Comparison of ENCODE assay signal across 8 cellular contexts in the genomic region with DNA sequence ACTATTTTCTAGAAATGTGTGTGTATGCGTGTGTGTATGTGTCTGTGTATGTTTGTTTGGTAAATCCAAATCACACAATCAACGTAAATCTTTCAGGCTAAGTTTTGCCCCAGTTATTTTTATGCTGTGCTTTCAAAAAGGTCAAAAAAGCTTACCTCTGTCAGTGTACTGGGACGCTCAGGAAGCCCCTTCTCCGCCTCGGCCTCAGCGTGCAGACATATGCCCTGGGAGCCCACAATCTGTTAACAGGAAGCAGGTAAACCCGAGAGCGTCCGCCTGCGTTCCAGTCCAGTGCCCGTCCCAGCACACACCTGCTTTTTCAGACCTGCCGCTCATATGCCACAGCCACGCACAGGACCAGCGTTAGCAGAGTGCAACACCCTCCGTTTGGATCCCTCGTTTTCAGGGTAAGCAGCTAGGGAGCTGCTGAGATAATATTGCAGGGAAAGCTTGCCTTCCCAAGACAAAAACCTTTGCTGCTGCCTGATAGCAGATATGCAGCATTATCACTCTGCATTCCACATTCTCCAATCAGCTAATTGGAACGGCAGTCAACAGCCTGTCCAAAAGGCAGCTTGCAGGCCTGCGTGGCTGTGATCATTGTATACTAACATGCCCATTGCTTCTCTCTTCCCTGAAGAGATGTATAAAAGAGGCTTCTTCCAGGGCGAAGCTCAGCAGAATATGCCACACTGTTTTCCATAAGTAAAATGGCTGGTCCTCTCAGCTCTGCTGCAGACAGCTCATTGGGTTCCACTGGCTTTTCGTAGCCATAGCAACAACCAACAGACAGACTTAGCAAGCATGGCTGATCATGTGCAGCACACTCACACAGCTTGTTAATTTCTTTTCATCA. TPM values are rescaled to one million over a fixed set of nuclear protein-coding genes. Genes with fewer than 3 reads are reported as not detected.
DNase-seq lines count a peak whose midpoint lies in the region; ATAC-seq and TF ChIP-seq lines count a peak whose summit lies in the region.

A gene with protein sequence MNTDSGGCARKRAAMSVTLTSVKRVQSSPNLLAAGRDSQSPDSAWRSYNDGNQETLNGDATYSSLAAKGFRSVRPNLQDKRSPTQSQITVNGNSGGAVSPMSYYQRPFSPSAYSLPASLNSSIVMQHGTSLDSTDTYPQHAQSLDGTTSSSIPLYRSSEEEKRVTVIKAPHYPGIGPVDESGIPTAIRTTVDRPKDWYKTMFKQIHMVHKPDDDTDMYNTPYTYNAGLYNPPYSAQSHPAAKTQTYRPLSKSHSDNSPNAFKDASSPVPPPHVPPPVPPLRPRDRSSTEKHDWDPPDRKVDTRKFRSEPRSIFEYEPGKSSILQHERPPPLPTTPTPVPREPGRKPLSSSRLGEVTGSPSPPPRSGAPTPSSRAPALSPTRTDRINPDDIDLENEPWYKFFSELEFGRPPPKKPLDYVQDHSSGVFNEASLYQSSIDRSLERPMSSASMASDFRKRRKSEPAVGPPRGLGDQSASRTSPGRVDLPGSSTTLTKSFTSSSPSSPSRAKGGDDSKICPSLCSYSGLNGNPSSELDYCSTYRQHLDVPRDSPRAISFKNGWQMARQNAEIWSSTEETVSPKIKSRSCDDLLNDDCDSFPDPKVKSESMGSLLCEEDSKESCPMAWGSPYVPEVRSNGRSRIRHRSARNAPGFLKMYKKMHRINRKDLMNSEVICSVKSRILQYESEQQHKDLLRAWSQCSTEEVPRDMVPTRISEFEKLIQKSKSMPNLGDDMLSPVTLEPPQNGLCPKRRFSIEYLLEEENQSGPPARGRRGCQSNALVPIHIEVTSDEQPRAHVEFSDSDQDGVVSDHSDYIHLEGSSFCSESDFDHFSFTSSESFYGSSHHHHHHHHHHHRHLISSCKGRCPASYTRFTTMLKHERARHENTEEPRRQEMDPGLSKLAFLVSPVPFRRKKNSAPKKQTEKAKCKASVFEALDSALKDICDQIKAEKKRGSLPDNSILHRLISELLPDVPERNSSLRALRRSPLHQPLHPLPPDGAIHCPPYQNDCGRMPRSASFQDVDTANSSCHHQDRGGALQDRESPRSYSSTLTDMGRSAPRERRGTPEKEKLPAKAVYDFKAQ (N-terminal part only) (minus strand): TSS at position 686 of the 856 bp plus-strand sequence. CDS start 121,623 bp downstream, outside the sequence.

- intact Hi-C loops in ascending aorta (cut with DNase I) (no loop called here), sciatic nerve (cut with DNase I) (no loop called here)

- peak within 1 kb of the TSS; percentile 16 to 51 for H3K4me3 ChIP-seq in ascending aorta

- no peaks in the 10 kb centered on the region for H3K36me3 Mint-ChIP-seq in stimulated activated effector memory CD8-positive, alpha-beta T cell treated with anti-CD3 and anti-CD28 coated beads, Interleukin-12 subunit alpha, Interleukin-12 subunit beta, amount 100 ng/mL, for 72 hours

- TF ChIP-seq CTCF in GM13976 (IDR thresholded peaks at IDR 0.05; ENCODE audit: borderline replicate concordance, control extremely low read depth, extremely low read depth, insufficient read depth, missing control alignments) (no peak), ascending aorta (IDR thresholded peaks at IDR 0.05) (no peak)

- H3K36me3 ChIP-seq in ascending aorta, result no peaks in the 10 kb centered on the region

- no peaks in the 10 kb centered on the region for H3K9me3 Mint-ChIP-seq in stimulated activated effector memory CD8-positive, alpha-beta T cell treated with anti-CD3 and anti-CD28 coated beads, Interleukin-12 subunit alpha, Interleukin-12 subunit beta, amount 100 ng/mL, for 72 hours

- no peaks in the 10 kb centered on the region for H3K27me3 ChIP-seq in ascending aorta

- DNase-seq in GM13976 (ENCODE audit: low spot score) (peak; percentile 49), NCI-H1105 treated with DMSO at 0.1 percent for 48 hours (lab: John Stamatoyannopoulos, UW) (peak; percentile 78), ascending aorta (ENCODE audit: low spot score in 2 of 2) (no peak), hippocampal formation (lab: John Stamatoyannopoulos, UW) (peak; percentile 21 to 45), sciatic nerve (ENCODE audit: low spot score) (no peak), H4 (ENCODE audit: low spot score) (no peak)
- no peak for DNase-seq in stimulated activated effector memory CD8-positive, alpha-beta T cell treated with anti-CD3 and anti-CD28 coated beads, Interleukin-12 subunit alpha, Interleukin-12 subunit beta, amount 100 ng/mL, for 72 hours (ENCODE audit: low spot score in 2 of 2)

- H3K4me1 Mint-ChIP-seq in stimulated activated effector memory CD8-positive, alpha-beta T cell treated with anti-CD3 and anti-CD28 coated beads, Interleukin-12 subunit alpha, Interleukin-12 subunit beta, amount 100 ng/mL, for 72 hours, result no peaks in the 10 kb centered on the region

- no peaks in the 10 kb centered on the region for H3K4me1 ChIP-seq in ascending aorta

- no peak within 1 kb of the TSS for H3K27ac ChIP-seq in ascending aorta

- H3K9me3 ChIP-seq in ascending aorta, result no peaks in the 10 kb centered on the region

- no peak within 1 kb of the TSS for H3K27ac Mint-ChIP-seq in stimulated activated effector memory CD8-positive, alpha-beta T cell treated with anti-CD3 and anti-CD28 coated beads, Interleukin-12 subunit alpha, Interleukin-12 subunit beta, amount 100 ng/mL, for 72 hours

- in situ Hi-C loops in GM13976 (cut with MboI; ENCODE audit: low sequenced_read_pairs, unreplicated experiment), result no loop called here

- H3K4me3 Mint-ChIP-seq in stimulated activated effector memory CD8-positive, alpha-beta T cell treated with anti-CD3 and anti-CD28 coated beads, Interleukin-12 subunit alpha, Interleukin-12 subunit beta, amount 100 ng/mL, for 72 hours, result no peak within 1 kb of the TSS

- ATAC-seq in HG02571 (IDR thresholded peaks at IDR 0.05; ENCODE audit: unreplicated experiment) (peak; percentile 86), sciatic nerve (peak; percentile 78)
- ATAC-seq in stimulated activated effector memory CD8-positive, alpha-beta T cell treated with anti-CD3 and anti-CD28 coated beads, Interleukin-12 subunit alpha, Interleukin-12 subunit beta, amount 100 ng/mL, for 72 hours, result no peak

RNA-seq across cellular contexts. Expression of the gene that starts here (rescaled TPM):
- total RNA-seq in ascending aorta (246 TPM), sciatic nerve (101 TPM)
- 0.41 and 1.5 TPM in 2 replicates for total RNA-seq in H4 (2014; rRNA removed; shearing (Covaris generic))

Comparison
In these comparisons a context has a peak if more than half of its experiments do, and no peak if none do; other contexts are left out.
1. RNA of the gene that starts here (total RNA-seq): 246 TPM in ascending aorta (single experiment) and 101 TPM in sciatic nerve (single experiment); 0.41 to 1.5 TPM in H4; every median in the first group is over 10 times any median in the second.
2. DNase-seq: peak in GM13976 (single experiment), NCI-H1105 treated with DMSO at 0.1 percent for 48 hours (single experiment) and hippocampal formation (2 of 2); none in ascending aorta (0 of 2), sciatic nerve (single experiment), stimulated activated effector memory CD8-positive, alpha-beta T cell treated with anti-CD3 and anti-CD28 coated beads, Interleukin-12 subunit alpha, Interleukin-12 subunit beta, amount 100 ng/mL, for 72 hours (0 of 2) and H4 (single experiment).